In genomic region chr2:123913266-123913810, GRCh38 we compare ENCODE assay signal across 2 cellular contexts.
TF ChIP-seq lines count a peak whose summit lies in the region.

No MANE protein-coding gene starts in this region.

TF ChIP-seq in GM23338, 12 proteins besides CTCF, POLR2A, EP300 and RAD21:
- no peak for TF ChIP-seq EZH2phosphoT487 (IDR thresholded peaks at IDR 0.05; ENCODE audit: unreplicated experiment)
- TF ChIP-seq JUNB (IDR thresholded peaks at IDR 0.05; ENCODE audit: unreplicated experiment): no peak
- no peak for TF ChIP-seq ZNF462 (CRISPR knock-in tag; IDR thresholded peaks at IDR 0.05)
- TF ChIP-seq POLR2AphosphoS5 (IDR thresholded peaks at IDR 0.05; ENCODE audit: low read depth): no peak
- no peak for TF ChIP-seq CREB1 (CRISPR knock-in tag; IDR thresholded peaks at IDR 0.05; ENCODE audit: low read depth)
- no peak for TF ChIP-seq ZNF331 (CRISPR knock-in tag; IDR thresholded peaks at IDR 0.05; ENCODE audit: low read depth)
- TF ChIP-seq EZH2 (IDR thresholded peaks at IDR 0.05; ENCODE audit: low read depth, unreplicated experiment): no peak
- no peak for TF ChIP-seq ETS1 (IDR thresholded peaks at IDR 0.05)
- TF ChIP-seq, protein P1, sequence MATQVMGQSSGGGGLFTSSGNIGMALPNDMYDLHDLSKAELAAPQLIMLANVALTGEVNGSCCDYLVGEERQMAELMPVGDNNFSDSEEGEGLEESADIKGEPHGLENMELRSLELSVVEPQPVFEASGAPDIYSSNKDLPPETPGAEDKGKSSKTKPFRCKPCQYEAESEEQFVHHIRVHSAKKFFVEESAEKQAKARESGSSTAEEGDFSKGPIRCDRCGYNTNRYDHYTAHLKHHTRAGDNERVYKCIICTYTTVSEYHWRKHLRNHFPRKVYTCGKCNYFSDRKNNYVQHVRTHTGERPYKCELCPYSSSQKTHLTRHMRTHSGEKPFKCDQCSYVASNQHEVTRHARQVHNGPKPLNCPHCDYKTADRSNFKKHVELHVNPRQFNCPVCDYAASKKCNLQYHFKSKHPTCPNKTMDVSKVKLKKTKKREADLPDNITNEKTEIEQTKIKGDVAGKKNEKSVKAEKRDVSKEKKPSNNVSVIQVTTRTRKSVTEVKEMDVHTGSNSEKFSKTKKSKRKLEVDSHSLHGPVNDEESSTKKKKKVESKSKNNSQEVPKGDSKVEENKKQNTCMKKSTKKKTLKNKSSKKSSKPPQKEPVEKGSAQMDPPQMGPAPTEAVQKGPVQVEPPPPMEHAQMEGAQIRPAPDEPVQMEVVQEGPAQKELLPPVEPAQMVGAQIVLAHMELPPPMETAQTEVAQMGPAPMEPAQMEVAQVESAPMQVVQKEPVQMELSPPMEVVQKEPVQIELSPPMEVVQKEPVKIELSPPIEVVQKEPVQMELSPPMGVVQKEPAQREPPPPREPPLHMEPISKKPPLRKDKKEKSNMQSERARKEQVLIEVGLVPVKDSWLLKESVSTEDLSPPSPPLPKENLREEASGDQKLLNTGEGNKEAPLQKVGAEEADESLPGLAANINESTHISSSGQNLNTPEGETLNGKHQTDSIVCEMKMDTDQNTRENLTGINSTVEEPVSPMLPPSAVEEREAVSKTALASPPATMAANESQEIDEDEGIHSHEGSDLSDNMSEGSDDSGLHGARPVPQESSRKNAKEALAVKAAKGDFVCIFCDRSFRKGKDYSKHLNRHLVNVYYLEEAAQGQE (IDR thresholded peaks at IDR 0.05; ENCODE audit: unreplicated experiment): no peak
- no peak for TF ChIP-seq ZNF114 (CRISPR knock-in tag; IDR thresholded peaks at IDR 0.05)
- no peak for TF ChIP-seq STAT1 (IDR thresholded peaks at IDR 0.05; ENCODE audit: unreplicated experiment)
- no peak for TF ChIP-seq NANOG (IDR thresholded peaks at IDR 0.05; ENCODE audit: borderline replicate concordance)

TF ChIP-seq in H1, 55 proteins besides CTCF, POLR2A, EP300 and RAD21 (continued from another document):
- TF ChIP-seq SAP30 (IDR thresholded peaks at IDR 0.05; ENCODE audit: insufficient read depth, insufficient replicate concordance, low read length) (no peak), PHF8 (conservative IDR thresholded peaks at IDR 0.05; ENCODE audit: low read depth, low read length) (no peak), SRF (IDR thresholded peaks at IDR 0.05; ENCODE audit: low read depth, low read length) (no peak), NRF1 (IDR thresholded peaks at IDR 0.05; ENCODE audit: low read depth, low read length) (no peak), TAF7 (optimal IDR thresholded peaks at IDR 0.05; ENCODE audit: borderline replicate concordance, low read depth, low read length) (no peak), SUZ12 (IDR thresholded peaks at IDR 0.05; ENCODE audit: low read length) (no peak), SIRT6 (IDR thresholded peaks at IDR 0.05; ENCODE audit: low read length) (no peak), EGR1 (IDR thresholded peaks at IDR 0.05; ENCODE audit: borderline replicate concordance, low read depth, low read length) (no peak), TEAD4 (IDR thresholded peaks at IDR 0.05; ENCODE audit: low read depth, low read length) (no peak), CEBPB (IDR thresholded peaks at IDR 0.05; ENCODE audit: low read depth, low read length) (no peak), TAF1 (IDR thresholded peaks at IDR 0.05; ENCODE audit: low read depth, low read length) (no peak)
- TF ChIP-seq, protein P2, sequence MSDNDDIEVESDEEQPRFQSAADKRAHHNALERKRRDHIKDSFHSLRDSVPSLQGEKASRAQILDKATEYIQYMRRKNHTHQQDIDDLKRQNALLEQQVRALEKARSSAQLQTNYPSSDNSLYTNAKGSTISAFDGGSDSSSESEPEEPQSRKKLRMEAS (IDR thresholded peaks at IDR 0.05): no peak
